ENCODE assay signal across 9 cellular contexts in the genomic region with DNA sequence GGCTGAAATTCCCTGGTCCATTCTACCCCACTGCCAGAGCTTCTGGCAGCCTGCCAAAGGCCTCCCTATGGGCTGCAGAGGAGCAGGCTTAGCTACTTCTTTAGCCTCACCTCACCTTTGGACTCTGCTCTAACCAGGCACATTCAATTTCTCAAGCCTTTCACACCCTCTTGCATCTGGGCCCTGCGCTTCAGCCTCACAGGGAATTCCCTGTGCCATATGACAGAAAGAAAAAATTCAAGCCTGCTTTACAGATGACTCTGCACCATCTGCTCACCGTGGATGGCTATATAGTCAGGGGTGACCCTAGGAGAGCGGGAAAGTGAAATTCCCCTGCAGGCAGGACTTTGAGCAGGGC.
DNase-seq lines count a peak whose midpoint lies in the region; ATAC-seq and TF ChIP-seq lines count a peak whose summit lies in the region.
"Had no signal": no experiment of that assay in that cellular context is flagged by ENCODE, and none has a peak within 500 bp of the region (broad histone marks: within the 10 kb centered on the region; RNA-seq: fewer than 3 reads in every experiment).

No MANE protein-coding gene starts in this region.

- DNase-seq in DMS79 treated with DMSO at 0.1 percent for 48 hours (lab: John Stamatoyannopoulos, UW) = peak; percentile 30
- DNase-seq in DMS79 (lab: John Stamatoyannopoulos, UW) = no peak
- peak in 4 of 7 donors; percentile 26 to 37 (median 30) for DNase-seq in adrenal gland
- peak; percentile 79 for DNase-seq in sigmoid colon
- DNase-seq in immature natural killer cell = no peak
- DNase-seq in activated naive CD4-positive, alpha-beta T cell treated with anti-CD3 and anti-CD28 coated beads, Interleukin-2, amount 10 ng/mL, durations not matched to agents 7 days and 5 days = no peak
- DNase-seq in 8988T = no peak

- H3K27ac ChIP-seq in adrenal gland = peak overlapping the region in 2 of 5 donors; percentile 6 to 49
- H3K27ac ChIP-seq in sigmoid colon = peak overlapping the region; percentile 23 to 67 (median 51)
- H3K27ac ChIP-seq: 22Rv1 had no signal

- H3K9me3 ChIP-seq in adrenal gland (replicated peaks in 1 of 3) (peaks cover 0 to 15% (median 0%) of the 10 kb centered on the region in 3 donors), sigmoid colon (peaks cover 2 to 11% (median 7%) of the 10 kb centered on the region in 4 donors)

- H3K36me3 ChIP-seq in adrenal gland (replicated peaks in 1 of 2) = no peaks in the 10 kb centered on the region
- H3K36me3 ChIP-seq in sigmoid colon = peaks cover 0 to 14% (median 4%) of the 10 kb centered on the region in 4 donors

- no peak overlapping the region for H3K4me3 Mint-ChIP-seq in immature natural killer cell
- H3K4me3 Mint-ChIP-seq in activated naive CD4-positive, alpha-beta T cell treated with anti-CD3 and anti-CD28 coated beads, Interleukin-2, amount 10 ng/mL, durations not matched to agents 7 days and 5 days = no peak overlapping the region

- H3K27me3 Mint-ChIP-seq in immature natural killer cell (ENCODE audit: low read depth in 3 of 3) = peaks cover 0 to 9% (median 2%) of the 10 kb centered on the region in 3 donors
- H3K27me3 Mint-ChIP-seq in activated naive CD4-positive, alpha-beta T cell treated with anti-CD3 and anti-CD28 coated beads, Interleukin-2, amount 10 ng/mL, durations not matched to agents 7 days and 5 days = peaks cover 6% of the 10 kb centered on the region

- WGBS in adrenal gland, 4 donors = 89 to 98% (median 94%) methylated on average over 3 of the region's 3 CpGs
- 18 to 67% methylated on average over 3 of the region's 3 CpGs for WGBS in sigmoid colon, 2 donors

- peaks cover 0 to 8% of the 10 kb centered on the region in 2 donors for H3K4me1 ChIP-seq in adrenal gland (replicated peaks in 1 of 2)
- peaks cover 0 to 26% (median 21%) of the 10 kb centered on the region in 4 donors for H3K4me1 ChIP-seq in sigmoid colon

- CTCF ChIA-PET in activated naive CD4-positive, alpha-beta T cell treated with anti-CD3 and anti-CD28 coated beads, Interleukin-2, amount 10 ng/mL, durations not matched to agents 7 days and 5 days (lab: Charles Lee) = no interaction called here

- H3K27me3 ChIP-seq in adrenal gland (no peaks in the 10 kb centered on the region), sigmoid colon (no peaks in the 10 kb centered on the region)

- no peak for TF ChIP-seq EP300 in sigmoid colon (IDR thresholded peaks at IDR 0.05)

- TF ChIP-seq POLR2A in adrenal gland (IDR thresholded peaks at IDR 0.05) = no peak
- no peak for TF ChIP-seq POLR2A in sigmoid colon (IDR thresholded peaks at IDR 0.05)

- H3K36me3 Mint-ChIP-seq in immature natural killer cell = peaks cover 3 to 13% (median 10%) of the 10 kb centered on the region in 3 donors
- peaks cover 2% of the 10 kb centered on the region for H3K36me3 Mint-ChIP-seq in activated naive CD4-positive, alpha-beta T cell treated with anti-CD3 and anti-CD28 coated beads, Interleukin-2, amount 10 ng/mL, durations not matched to agents 7 days and 5 days

- H3K4me3 ChIP-seq in adrenal gland = no peak overlapping the region
- H3K4me3 ChIP-seq in sigmoid colon = no peak overlapping the region

- no peak overlapping the region for H3K27ac Mint-ChIP-seq in immature natural killer cell
- no peak overlapping the region for H3K27ac Mint-ChIP-seq in activated naive CD4-positive, alpha-beta T cell treated with anti-CD3 and anti-CD28 coated beads, Interleukin-2, amount 10 ng/mL, durations not matched to agents 7 days and 5 days

- TF ChIP-seq CTCF in adrenal gland (IDR thresholded peaks at IDR 0.05) (no peak), sigmoid colon (IDR thresholded peaks at IDR 0.05) (no peak)

- no peaks in the 10 kb centered on the region for H3K4me1 Mint-ChIP-seq in immature natural killer cell
- no peaks in the 10 kb centered on the region for H3K4me1 Mint-ChIP-seq in activated naive CD4-positive, alpha-beta T cell treated with anti-CD3 and anti-CD28 coated beads, Interleukin-2, amount 10 ng/mL, durations not matched to agents 7 days and 5 days

- intact Hi-C loops in adrenal gland (cut with DNase I) = no loop called here
- intact Hi-C loops in sigmoid colon (cut with DNase I) = no loop called here

- peaks cover 11 to 31% (median 23%) of the 10 kb centered on the region in 6 donors for H3K9me3 Mint-ChIP-seq in immature natural killer cell
- peaks cover 21% of the 10 kb centered on the region for H3K9me3 Mint-ChIP-seq in activated naive CD4-positive, alpha-beta T cell treated with anti-CD3 and anti-CD28 coated beads, Interleukin-2, amount 10 ng/mL, durations not matched to agents 7 days and 5 days

- peak; percentile 61 for ATAC-seq in HG03066 (IDR thresholded peaks at IDR 0.05; ENCODE audit: low read depth, unreplicated experiment)

Comparison
In these comparisons a context has a peak if more than half of its experiments do, and no peak if none do; other contexts are left out.
1. DNase-seq: peak in DMS79 treated with DMSO at 0.1 percent for 48 hours (single experiment), adrenal gland (4 of 7) and sigmoid colon (single experiment); none in DMS79 (single experiment), immature natural killer cell (0 of 3), activated naive CD4-positive, alpha-beta T cell treated with anti-CD3 and anti-CD28 coated beads, Interleukin-2, amount 10 ng/mL, durations not matched to agents 7 days and 5 days (single experiment) and 8988T (single experiment).